2 cellular contexts compared by ENCODE assay signal in the genomic region with DNA sequence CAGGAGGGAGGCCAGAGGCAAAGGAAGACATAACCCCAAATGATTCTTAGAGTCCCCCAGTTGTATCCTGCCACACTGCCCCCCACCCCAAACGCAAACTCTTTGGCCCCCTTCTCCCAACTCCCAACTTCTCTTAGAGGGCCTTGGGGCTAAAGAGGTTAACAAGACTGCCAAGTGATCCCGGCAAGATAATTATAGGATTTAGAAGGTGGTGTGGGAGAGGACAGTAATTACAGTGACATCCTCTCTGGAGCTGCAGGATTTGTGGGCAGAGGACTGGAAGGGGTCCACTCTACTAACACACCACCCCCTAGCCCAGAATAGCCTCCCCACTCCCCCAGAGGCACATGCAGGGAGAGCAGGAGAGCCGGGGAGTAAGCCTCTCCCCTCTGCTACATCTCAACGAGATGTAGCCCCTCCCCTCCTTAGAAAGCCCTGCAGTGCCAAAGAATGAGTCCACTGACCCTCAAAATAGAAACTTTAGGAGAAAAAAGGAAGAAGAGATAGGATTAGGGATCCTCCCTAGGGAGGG.
TF ChIP-seq lines count a peak whose summit lies in the region.

No MANE protein-coding gene starts in this region.

TF ChIP-seq in K562, 482 proteins besides CTCF, POLR2A, EP300 and RAD21:
- TF ChIP-seq KAT7 (CRISPR knock-in tag; IDR thresholded peaks at IDR 0.05; ENCODE audit: borderline replicate concordance) (0 out of 2 replicates have a peak, but pooled peaks have one; percentile 45), PHB (CRISPR knock-in tag; IDR thresholded peaks at IDR 0.05) (no peak), TOE1 (IDR thresholded peaks at IDR 0.05; ENCODE audit: borderline replicate concordance) (no peak), TOE1 (CRISPR knock-in tag; IDR thresholded peaks at IDR 0.05; ENCODE audit: borderline replicate concordance, low read depth) (no peak), ELF2 (CRISPR knock-in tag; IDR thresholded peaks at IDR 0.05) (no peak), RFX1 (IDR thresholded peaks at IDR 0.05) (no peak)
- TF ChIP-seq, protein P1, sequence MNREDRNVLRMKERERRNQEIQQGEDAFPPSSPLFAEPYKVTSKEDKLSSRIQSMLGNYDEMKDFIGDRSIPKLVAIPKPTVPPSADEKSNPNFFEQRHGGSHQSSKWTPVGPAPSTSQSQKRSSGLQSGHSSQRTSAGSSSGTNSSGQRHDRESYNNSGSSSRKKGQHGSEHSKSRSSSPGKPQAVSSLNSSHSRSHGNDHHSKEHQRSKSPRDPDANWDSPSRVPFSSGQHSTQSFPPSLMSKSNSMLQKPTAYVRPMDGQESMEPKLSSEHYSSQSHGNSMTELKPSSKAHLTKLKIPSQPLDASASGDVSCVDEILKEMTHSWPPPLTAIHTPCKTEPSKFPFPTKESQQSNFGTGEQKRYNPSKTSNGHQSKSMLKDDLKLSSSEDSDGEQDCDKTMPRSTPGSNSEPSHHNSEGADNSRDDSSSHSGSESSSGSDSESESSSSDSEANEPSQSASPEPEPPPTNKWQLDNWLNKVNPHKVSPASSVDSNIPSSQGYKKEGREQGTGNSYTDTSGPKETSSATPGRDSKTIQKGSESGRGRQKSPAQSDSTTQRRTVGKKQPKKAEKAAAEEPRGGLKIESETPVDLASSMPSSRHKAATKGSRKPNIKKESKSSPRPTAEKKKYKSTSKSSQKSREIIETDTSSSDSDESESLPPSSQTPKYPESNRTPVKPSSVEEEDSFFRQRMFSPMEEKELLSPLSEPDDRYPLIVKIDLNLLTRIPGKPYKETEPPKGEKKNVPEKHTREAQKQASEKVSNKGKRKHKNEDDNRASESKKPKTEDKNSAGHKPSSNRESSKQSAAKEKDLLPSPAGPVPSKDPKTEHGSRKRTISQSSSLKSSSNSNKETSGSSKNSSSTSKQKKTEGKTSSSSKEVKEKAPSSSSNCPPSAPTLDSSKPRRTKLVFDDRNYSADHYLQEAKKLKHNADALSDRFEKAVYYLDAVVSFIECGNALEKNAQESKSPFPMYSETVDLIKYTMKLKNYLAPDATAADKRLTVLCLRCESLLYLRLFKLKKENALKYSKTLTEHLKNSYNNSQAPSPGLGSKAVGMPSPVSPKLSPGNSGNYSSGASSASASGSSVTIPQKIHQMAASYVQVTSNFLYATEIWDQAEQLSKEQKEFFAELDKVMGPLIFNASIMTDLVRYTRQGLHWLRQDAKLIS (CRISPR knock-in tag; IDR thresholded peaks at IDR 0.05) = 0 out of 2 replicates have a peak, but pooled peaks have one; percentile 10
- TF ChIP-seq, protein P2, sequence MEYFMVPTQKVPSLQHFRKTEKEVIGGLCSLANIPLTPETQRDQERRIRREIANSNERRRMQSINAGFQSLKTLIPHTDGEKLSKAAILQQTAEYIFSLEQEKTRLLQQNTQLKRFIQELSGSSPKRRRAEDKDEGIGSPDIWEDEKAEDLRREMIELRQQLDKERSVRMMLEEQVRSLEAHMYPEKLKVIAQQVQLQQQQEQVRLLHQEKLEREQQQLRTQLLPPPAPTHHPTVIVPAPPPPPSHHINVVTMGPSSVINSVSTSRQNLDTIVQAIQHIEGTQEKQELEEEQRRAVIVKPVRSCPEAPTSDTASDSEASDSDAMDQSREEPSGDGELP (CRISPR knock-in tag; IDR thresholded peaks at IDR 0.05; ENCODE audit: borderline replicate concordance) = no peak
- TF ChIP-seq, protein P3, sequence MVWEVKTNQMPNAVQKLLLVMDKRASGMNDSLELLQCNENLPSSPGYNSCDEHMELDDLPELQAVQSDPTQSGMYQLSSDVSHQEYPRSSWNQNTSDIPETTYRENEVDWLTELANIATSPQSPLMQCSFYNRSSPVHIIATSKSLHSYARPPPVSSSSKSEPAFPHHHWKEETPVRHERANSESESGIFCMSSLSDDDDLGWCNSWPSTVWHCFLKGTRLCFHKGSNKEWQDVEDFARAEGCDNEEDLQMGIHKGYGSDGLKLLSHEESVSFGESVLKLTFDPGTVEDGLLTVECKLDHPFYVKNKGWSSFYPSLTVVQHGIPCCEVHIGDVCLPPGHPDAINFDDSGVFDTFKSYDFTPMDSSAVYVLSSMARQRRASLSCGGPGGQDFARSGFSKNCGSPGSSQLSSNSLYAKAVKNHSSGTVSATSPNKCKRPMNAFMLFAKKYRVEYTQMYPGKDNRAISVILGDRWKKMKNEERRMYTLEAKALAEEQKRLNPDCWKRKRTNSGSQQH (CRISPR knock-in tag; IDR thresholded peaks at IDR 0.05) = no peak
- TF ChIP-seq, protein P4, sequence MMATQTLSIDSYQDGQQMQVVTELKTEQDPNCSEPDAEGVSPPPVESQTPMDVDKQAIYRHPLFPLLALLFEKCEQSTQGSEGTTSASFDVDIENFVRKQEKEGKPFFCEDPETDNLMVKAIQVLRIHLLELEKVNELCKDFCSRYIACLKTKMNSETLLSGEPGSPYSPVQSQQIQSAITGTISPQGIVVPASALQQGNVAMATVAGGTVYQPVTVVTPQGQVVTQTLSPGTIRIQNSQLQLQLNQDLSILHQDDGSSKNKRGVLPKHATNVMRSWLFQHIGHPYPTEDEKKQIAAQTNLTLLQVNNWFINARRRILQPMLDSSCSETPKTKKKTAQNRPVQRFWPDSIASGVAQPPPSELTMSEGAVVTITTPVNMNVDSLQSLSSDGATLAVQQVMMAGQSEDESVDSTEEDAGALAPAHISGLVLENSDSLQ (IDR thresholded peaks at IDR 0.05) = no peak
- TF ChIP-seq, protein P5, sequence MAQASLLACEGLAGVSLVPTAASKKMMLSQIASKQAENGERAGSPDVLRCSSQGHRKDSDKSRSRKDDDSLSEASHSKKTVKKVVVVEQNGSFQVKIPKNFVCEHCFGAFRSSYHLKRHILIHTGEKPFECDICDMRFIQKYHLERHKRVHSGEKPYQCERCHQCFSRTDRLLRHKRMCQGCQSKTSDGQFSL (CRISPR knock-in tag; IDR thresholded peaks at IDR 0.05) = no peak
- TF ChIP-seq, protein P5 (tag; IDR thresholded peaks at IDR 0.05) = no peak
- TF ChIP-seq, protein P6, sequence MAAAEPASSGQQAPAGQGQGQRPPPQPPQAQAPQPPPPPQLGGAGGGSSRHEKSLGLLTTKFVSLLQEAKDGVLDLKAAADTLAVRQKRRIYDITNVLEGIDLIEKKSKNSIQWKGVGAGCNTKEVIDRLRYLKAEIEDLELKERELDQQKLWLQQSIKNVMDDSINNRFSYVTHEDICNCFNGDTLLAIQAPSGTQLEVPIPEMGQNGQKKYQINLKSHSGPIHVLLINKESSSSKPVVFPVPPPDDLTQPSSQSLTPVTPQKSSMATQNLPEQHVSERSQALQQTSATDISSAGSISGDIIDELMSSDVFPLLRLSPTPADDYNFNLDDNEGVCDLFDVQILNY (CRISPR knock-in tag; IDR thresholded peaks at IDR 0.05) = no peak

TF ChIP-seq in HEK293T, 16 proteins besides CTCF, POLR2A, EP300 and RAD21:
- no peak for TF ChIP-seq NFRKB (IDR thresholded peaks at IDR 0.05)
